1 cellular context compared by ENCODE assay signal in the genomic region with DNA sequence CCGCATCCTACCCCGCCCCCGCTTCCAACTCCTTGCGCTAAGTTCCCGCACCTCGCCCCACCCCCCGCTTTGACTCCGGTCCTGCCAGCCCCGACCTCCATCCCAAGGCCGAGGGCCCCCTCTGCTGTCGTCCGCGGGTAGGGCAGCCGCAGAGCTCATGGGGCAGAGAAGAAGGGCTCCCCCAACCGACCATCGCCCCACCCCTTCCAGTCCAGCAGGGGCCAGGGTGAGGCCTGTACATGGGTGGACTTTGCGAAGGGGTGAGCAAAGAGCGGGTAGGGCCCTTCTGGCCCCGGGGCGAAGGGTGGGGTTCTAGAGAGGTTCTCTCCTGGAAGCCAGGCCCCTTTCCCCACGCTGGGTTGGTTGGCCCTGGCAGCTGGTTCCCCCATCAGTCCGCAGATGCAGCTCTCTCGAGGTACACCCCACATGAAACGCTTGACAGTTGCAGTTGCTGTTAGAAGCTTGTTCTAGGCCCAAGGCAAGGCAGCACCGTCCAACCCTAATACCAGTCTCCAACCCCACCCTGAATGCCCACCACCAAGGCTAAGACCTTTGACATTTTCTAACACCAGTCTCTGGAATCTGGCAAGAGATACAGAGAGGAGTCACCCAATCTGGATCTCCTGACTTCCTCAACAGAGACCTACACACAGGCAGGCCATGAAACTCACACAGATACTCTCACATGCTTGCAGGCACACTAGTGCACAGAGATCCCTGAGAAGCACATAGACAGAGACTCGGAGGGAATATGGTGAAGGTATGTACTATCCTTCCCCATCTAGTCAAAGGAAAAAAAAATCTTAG.
TF ChIP-seq lines count a peak whose summit lies in the region.

No MANE protein-coding gene starts in this region.

TF ChIP-seq in K562, 482 proteins besides CTCF, POLR2A, EP300 and RAD21 (continued from another document and continues in another):
- TF ChIP-seq, protein P1, sequence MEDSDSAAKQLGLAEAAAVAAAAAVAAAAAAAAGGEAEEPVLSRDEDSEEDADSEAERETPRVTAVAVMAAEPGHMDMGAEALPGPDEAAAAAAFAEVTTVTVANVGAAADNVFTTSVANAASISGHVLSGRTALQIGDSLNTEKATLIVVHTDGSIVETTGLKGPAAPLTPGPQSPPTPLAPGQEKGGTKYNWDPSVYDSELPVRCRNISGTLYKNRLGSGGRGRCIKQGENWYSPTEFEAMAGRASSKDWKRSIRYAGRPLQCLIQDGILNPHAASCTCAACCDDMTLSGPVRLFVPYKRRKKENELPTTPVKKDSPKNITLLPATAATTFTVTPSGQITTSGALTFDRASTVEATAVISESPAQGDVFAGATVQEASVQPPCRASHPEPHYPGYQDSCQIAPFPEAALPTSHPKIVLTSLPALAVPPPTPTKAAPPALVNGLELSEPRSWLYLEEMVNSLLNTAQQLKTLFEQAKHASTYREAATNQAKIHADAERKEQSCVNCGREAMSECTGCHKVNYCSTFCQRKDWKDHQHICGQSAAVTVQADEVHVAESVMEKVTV (CRISPR knock-in tag; IDR thresholded peaks at IDR 0.05): peak; percentile 97
- TF ChIP-seq SMARCB1 (IDR thresholded peaks at IDR 0.05; ENCODE audit: insufficient read length, low read depth) (no peak), XRCC5 (IDR thresholded peaks at IDR 0.05; ENCODE audit: low read depth, low read length) (no peak), CREM (IDR thresholded peaks at IDR 0.05; ENCODE audit: low read depth) (peak; percentile 45), BCOR (IDR thresholded peaks at IDR 0.05) (no peak), TRIM28 (IDR thresholded peaks at IDR 0.05) (no peak), ZNF263 (CRISPR knock-in tag; IDR thresholded peaks at IDR 0.05; ENCODE audit: borderline replicate concordance) (no peak), JUN (IDR thresholded peaks at IDR 0.05; ENCODE audit: borderline replicate concordance, low read depth, low read length) (no peak; the same call in 1 of the 2 replicates), JUN (CRISPR knock-in tag; IDR thresholded peaks at IDR 0.05; ENCODE audit: borderline replicate concordance) (no peak), ZNF584 (CRISPR knock-in tag; IDR thresholded peaks at IDR 0.05; ENCODE audit: low read depth) (no peak), ZNF143 (CRISPR knock-in tag; IDR thresholded peaks at IDR 0.05) (no peak), NEUROD1 (IDR thresholded peaks at IDR 0.05; ENCODE audit: borderline replicate concordance, low read depth, low read length, partially characterized antibody) (peak; percentile 59), KLF1 (tag; IDR thresholded peaks at IDR 0.05) (no peak), ATF1 (CRISPR knock-in tag; IDR thresholded peaks at IDR 0.05) (no peak), ATF1 (tag; IDR thresholded peaks at IDR 0.05) (no peak), TSC22D4 (tag; IDR thresholded peaks at IDR 0.05) (no peak), PCBP1 (IDR thresholded peaks at IDR 0.05; ENCODE audit: low read depth, low read length, poor library complexity, severe bottlenecking) (peak; percentile 74), ILK (tag; IDR thresholded peaks at IDR 0.05; ENCODE audit: borderline replicate concordance, low read depth) (no peak), GATA2 (CRISPR knock-in tag; IDR thresholded peaks at IDR 0.05) (no peak), SNIP1 (IDR thresholded peaks at IDR 0.05; ENCODE audit: low read depth) (no peak), ZNF589 (CRISPR knock-in tag; IDR thresholded peaks at IDR 0.05; ENCODE audit: low read depth) (no peak), DDX20 (tag; IDR thresholded peaks at IDR 0.05; ENCODE audit: low read depth) (no peak), U2AF2 (optimal IDR thresholded peaks at IDR 0.05; ENCODE audit: low read depth, low read length) (no peak), CBX3 (IDR thresholded peaks at IDR 0.05; ENCODE audit: borderline replicate concordance in 1 of 2, low read length in 2 of 2) (no peak), ZSCAN32 (CRISPR knock-in tag; IDR thresholded peaks at IDR 0.05) (no peak), ERF (CRISPR knock-in tag; IDR thresholded peaks at IDR 0.05) (0 out of 2 replicates have a peak, but pooled peaks have one; percentile 52), TEAD2 (tag; IDR thresholded peaks at IDR 0.05) (no peak), CCNT2 (IDR thresholded peaks at IDR 0.05; ENCODE audit: borderline replicate concordance, extremely low read depth, insufficient read length, low read depth, low read length) (no peak), EZH2 (IDR thresholded peaks at IDR 0.05; ENCODE audit: borderline replicate concordance, low read depth, low read length) (no peak), SMAD4 (CRISPR knock-in tag; conservative IDR thresholded peaks at IDR 0.05) (no peak), ZC3H11A (IDR thresholded peaks at IDR 0.05; ENCODE audit: low read depth, low read length) (no peak), SIRT6 (IDR thresholded peaks at IDR 0.05; ENCODE audit: low read depth, low read length) (no peak), ZKSCAN1 (IDR thresholded peaks at IDR 0.05; ENCODE audit: low read depth, low read length) (peak; percentile 41; the same call in 1 of the 2 replicates), FOS (IDR thresholded peaks at IDR 0.05; ENCODE audit: extremely low read depth, insufficient read length) (no peak), SETDB1 (IDR thresholded peaks at IDR 0.05; ENCODE audit: low read length) (no peak)
- TF ChIP-seq, protein P2, sequence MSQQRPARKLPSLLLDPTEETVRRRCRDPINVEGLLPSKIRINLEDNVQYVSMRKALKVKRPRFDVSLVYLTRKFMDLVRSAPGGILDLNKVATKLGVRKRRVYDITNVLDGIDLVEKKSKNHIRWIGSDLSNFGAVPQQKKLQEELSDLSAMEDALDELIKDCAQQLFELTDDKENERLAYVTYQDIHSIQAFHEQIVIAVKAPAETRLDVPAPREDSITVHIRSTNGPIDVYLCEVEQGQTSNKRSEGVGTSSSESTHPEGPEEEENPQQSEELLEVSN (IDR thresholded peaks at IDR 0.05; ENCODE audit: borderline replicate concordance in 1 of 2, extremely low read depth in 1 of 2, insufficient read depth in 1 of 2, insufficient read length in 1 of 2, low read depth in 1 of 2, low read length in 1 of 2, poor library complexity in 1 of 2, severe bottlenecking in 1 of 2): no peak
- TF ChIP-seq, protein P3, sequence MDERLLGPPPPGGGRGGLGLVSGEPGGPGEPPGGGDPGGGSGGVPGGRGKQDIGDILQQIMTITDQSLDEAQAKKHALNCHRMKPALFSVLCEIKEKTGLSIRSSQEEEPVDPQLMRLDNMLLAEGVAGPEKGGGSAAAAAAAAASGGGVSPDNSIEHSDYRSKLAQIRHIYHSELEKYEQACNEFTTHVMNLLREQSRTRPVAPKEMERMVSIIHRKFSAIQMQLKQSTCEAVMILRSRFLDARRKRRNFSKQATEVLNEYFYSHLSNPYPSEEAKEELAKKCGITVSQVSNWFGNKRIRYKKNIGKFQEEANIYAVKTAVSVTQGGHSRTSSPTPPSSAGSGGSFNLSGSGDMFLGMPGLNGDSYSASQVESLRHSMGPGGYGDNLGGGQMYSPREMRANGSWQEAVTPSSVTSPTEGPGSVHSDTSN (CRISPR knock-in tag; IDR thresholded peaks at IDR 0.05; ENCODE audit: low read depth): no peak
- TF ChIP-seq, protein P3 (tag; conservative IDR thresholded peaks at IDR 0.05; ENCODE audit: low read depth): no peak
- TF ChIP-seq, protein P4, sequence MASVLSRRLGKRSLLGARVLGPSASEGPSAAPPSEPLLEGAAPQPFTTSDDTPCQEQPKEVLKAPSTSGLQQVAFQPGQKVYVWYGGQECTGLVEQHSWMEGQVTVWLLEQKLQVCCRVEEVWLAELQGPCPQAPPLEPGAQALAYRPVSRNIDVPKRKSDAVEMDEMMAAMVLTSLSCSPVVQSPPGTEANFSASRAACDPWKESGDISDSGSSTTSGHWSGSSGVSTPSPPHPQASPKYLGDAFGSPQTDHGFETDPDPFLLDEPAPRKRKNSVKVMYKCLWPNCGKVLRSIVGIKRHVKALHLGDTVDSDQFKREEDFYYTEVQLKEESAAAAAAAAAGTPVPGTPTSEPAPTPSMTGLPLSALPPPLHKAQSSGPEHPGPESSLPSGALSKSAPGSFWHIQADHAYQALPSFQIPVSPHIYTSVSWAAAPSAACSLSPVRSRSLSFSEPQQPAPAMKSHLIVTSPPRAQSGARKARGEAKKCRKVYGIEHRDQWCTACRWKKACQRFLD (CRISPR knock-in tag; IDR thresholded peaks at IDR 0.05): no peak
- TF ChIP-seq, protein P5, sequence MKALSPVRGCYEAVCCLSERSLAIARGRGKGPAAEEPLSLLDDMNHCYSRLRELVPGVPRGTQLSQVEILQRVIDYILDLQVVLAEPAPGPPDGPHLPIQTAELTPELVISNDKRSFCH (CRISPR knock-in tag; IDR thresholded peaks at IDR 0.05): no peak
- TF ChIP-seq, protein P5 (tag; IDR thresholded peaks at IDR 0.05): no peak
- TF ChIP-seq, protein P6, sequence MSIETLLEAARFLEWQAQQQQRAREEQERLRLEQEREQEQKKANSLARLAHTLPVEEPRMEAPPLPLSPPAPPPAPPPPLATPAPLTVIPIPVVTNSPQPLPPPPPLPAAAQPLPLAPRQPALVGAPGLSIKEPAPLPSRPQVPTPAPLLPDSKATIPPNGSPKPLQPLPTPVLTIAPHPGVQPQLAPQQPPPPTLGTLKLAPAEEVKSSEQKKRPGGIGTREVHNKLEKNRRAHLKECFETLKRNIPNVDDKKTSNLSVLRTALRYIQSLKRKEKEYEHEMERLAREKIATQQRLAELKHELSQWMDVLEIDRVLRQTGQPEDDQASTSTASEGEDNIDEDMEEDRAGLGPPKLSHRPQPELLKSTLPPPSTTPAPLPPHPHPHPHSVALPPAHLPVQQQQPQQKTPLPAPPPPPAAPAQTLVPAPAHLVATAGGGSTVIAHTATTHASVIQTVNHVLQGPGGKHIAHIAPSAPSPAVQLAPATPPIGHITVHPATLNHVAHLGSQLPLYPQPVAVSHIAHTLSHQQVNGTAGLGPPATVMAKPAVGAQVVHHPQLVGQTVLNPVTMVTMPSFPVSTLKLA (conservative IDR thresholded peaks at IDR 0.05): peak in 1 of 2 experiments; percentile 13; a peak in 1 of 4 replicates
- TF ChIP-seq, protein P7, sequence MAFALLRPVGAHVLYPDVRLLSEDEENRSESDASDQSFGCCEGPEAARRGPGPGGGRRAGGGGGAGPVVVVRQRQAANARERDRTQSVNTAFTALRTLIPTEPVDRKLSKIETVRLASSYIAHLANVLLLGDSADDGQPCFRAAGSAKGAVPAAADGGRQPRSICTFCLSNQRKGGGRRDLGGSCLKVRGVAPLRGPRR (CRISPR knock-in tag; IDR thresholded peaks at IDR 0.05): no peak
- TF ChIP-seq, protein P8, sequence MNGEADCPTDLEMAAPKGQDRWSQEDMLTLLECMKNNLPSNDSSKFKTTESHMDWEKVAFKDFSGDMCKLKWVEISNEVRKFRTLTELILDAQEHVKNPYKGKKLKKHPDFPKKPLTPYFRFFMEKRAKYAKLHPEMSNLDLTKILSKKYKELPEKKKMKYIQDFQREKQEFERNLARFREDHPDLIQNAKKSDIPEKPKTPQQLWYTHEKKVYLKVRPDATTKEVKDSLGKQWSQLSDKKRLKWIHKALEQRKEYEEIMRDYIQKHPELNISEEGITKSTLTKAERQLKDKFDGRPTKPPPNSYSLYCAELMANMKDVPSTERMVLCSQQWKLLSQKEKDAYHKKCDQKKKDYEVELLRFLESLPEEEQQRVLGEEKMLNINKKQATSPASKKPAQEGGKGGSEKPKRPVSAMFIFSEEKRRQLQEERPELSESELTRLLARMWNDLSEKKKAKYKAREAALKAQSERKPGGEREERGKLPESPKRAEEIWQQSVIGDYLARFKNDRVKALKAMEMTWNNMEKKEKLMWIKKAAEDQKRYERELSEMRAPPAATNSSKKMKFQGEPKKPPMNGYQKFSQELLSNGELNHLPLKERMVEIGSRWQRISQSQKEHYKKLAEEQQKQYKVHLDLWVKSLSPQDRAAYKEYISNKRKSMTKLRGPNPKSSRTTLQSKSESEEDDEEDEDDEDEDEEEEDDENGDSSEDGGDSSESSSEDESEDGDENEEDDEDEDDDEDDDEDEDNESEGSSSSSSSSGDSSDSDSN (IDR thresholded peaks at IDR 0.05; ENCODE audit: borderline replicate concordance in 1 of 2, low read depth in 2 of 2, low read length in 2 of 2): 0 out of 4 replicates have a peak, but pooled peaks of 1 of the 2 experiments have one; percentile 38
- TF ChIP-seq, protein P9, sequence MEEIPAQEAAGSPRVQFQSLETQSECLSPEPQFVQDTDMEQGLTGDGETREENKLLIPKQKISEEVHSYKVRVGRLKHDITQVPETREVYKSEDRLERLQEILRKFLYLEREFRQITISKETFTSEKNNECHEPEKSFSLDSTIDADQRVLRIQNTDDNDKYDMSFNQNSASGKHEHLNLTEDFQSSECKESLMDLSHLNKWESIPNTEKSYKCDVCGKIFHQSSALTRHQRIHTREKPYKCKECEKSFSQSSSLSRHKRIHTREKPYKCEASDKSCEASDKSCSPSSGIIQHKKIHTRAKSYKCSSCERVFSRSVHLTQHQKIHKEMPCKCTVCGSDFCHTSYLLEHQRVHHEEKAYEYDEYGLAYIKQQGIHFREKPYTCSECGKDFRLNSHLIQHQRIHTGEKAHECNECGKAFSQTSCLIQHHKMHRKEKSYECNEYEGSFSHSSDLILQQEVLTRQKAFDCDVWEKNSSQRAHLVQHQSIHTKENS (CRISPR knock-in tag; IDR thresholded peaks at IDR 0.05): no peak
- TF ChIP-seq, protein P10, sequence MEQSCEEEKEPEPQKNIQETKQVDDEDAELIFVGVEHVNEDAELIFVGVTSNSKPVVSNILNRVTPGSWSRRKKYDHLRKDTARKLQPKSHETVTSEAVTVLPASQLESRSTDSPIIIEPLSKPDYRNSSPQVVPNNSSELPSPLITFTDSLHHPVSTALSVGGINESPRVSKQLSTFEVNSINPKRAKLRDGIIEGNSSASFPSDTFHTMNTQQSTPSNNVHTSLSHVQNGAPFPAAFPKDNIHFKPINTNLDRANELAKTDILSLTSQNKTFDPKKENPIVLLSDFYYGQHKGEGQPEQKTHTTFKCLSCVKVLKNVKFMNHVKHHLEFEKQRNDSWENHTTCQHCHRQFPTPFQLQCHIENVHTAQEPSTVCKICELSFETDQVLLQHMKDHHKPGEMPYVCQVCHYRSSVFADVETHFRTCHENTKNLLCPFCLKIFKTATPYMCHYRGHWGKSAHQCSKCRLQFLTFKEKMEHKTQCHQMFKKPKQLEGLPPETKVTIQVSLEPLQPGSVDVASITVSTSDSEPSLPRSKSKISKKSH (CRISPR knock-in tag; IDR thresholded peaks at IDR 0.05): no peak
